ENCODE assay signal across 23 cellular contexts in the genomic region with DNA sequence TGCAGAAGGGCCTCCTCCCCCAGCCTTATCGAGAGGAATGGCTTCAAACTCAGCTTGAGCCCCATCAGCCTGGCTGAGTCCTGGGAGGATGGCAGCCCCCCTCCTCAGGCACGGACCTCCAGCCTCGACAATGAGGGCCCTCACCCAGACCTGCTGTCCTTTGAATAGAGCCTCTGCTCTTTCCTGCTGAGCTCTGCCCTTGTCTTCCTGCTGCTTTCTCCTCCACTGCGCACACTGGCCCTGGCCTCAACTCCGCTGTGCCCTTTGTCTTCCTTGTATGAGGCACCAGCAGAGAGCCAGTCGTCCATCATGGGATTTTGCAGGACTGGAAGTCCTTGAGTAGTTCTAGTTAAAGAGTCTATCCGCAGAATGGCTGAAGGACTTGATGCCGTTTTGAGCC. TPM values are rescaled to one million over a fixed set of nuclear protein-coding genes. Genes with fewer than 3 reads are reported as not detected.
DNase-seq lines count a peak whose midpoint lies in the region; ATAC-seq and TF ChIP-seq lines count a peak whose summit lies in the region.
"Had no signal": no experiment of that assay in that cellular context is flagged by ENCODE, and none has a peak within 500 bp of the region (broad histone marks: within the 10 kb centered on the region; RNA-seq: fewer than 3 reads in every experiment).

No MANE protein-coding gene starts in this region.

- H3K4me3 ChIP-seq in A673 (ENCODE audit: low read depth, low read length, poor library complexity, severe bottlenecking): no peak overlapping the region
- H3K4me3 ChIP-seq in mesendoderm (ENCODE audit: low read length): no peak overlapping the region
- no peak overlapping the region for H3K4me3 ChIP-seq in colonic mucosa
- no peak overlapping the region for H3K4me3 ChIP-seq in gastrocnemius medialis

- H3K9me3 ChIP-seq in A673 (ENCODE audit: low read depth, low read length, poor library complexity, severe bottlenecking) (no peaks in the 10 kb centered on the region), colonic mucosa (no peaks in the 10 kb centered on the region), gastrocnemius medialis (no peaks in the 10 kb centered on the region)

- no peak overlapping the region for H4K5ac ChIP-seq in mesendoderm (ENCODE audit: low read length)

- no peak overlapping the region for H2AK5ac ChIP-seq in mesendoderm (ENCODE audit: low read length)

- no TSS peak for BruUV-seq in A673 (replicated peaks; lab: Mats Ljungman, UMichigan)

- TF ChIP-seq POLR2A in gastrocnemius medialis (IDR thresholded peaks at IDR 0.05): no peak

- H3K36me3 ChIP-seq in A673 (ENCODE audit: insufficient read depth, low read length, poor library complexity, severe bottlenecking) (peaks cover 9% of the 10 kb centered on the region), mesendoderm (ENCODE audit: control insufficient read depth, insufficient read depth, low read length) (no peaks in the 10 kb centered on the region), colonic mucosa (no peaks in the 10 kb centered on the region), gastrocnemius medialis (no peaks in the 10 kb centered on the region)

- peaks cover 6% of the 10 kb centered on the region; the same call in 1 of the 2 replicates for H3K4me1 Mint-ChIP-seq in WTC11
- no peaks in the 10 kb centered on the region for H3K4me1 Mint-ChIP-seq in osteocyte (ENCODE audit: unreplicated experiment)
- H3K4me1 Mint-ChIP-seq: IgD-negative memory B cell had no signal

- no peak for ATAC-seq in WTC11
- no peak for ATAC-seq in gastrocnemius medialis

- H3K27me3 ChIP-seq in A673 (replicated peaks; ENCODE audit: insufficient read depth, low read depth, low read length, poor library complexity) (no peaks in the 10 kb centered on the region), mesendoderm (ENCODE audit: insufficient read depth, low read length, poor library complexity) (no peaks in the 10 kb centered on the region), colonic mucosa (no peaks in the 10 kb centered on the region), gastrocnemius medialis (no peaks in the 10 kb centered on the region)

- H3K4me2 ChIP-seq in mesendoderm (ENCODE audit: low read length): no peak overlapping the region

- in situ Hi-C loops in gastrocnemius medialis (cut with MboI; ENCODE audit: low sequenced_read_pairs in 4 of 4): no loop called here

- H2BK120ac ChIP-seq in mesendoderm (ENCODE audit: low read depth, low read length): no peak overlapping the region

- H3K4ac ChIP-seq in mesendoderm (ENCODE audit: low read depth, low read length): no peak overlapping the region

- no peak overlapping the region for H3K18ac ChIP-seq in mesendoderm (ENCODE audit: low read length)

- H3K4me1 ChIP-seq in A673 (ENCODE audit: insufficient read depth, low read length, poor library complexity, severe bottlenecking): peaks cover 24% of the 10 kb centered on the region
- H3K4me1 ChIP-seq in mesendoderm (ENCODE audit: control insufficient read depth, low read depth, low read length): no peaks in the 10 kb centered on the region
- H3K4me1 ChIP-seq in colonic mucosa: no peaks in the 10 kb centered on the region
- no peaks in the 10 kb centered on the region for H3K4me1 ChIP-seq in gastrocnemius medialis

- H3K27me3 Mint-ChIP-seq in WTC11 (ENCODE audit: low read depth): no peaks in the 10 kb centered on the region
- H3K27me3 Mint-ChIP-seq in osteocyte (ENCODE audit: unreplicated experiment): no peaks in the 10 kb centered on the region

- H3K4me3 Mint-ChIP-seq in WTC11: no peak overlapping the region
- no peak overlapping the region for H3K4me3 Mint-ChIP-seq in osteocyte (ENCODE audit: unreplicated experiment)
- H3K4me3 Mint-ChIP-seq: IgD-negative memory B cell had no signal

- no peaks in the 10 kb centered on the region for H3K79me2 ChIP-seq in mesendoderm (ENCODE audit: control insufficient read depth, insufficient read depth, low read length)

- DNase-seq in A673 (ENCODE audit: low spot score) (no peak), WTC11 (ENCODE audit: low spot score) (no peak), epidermal melanocyte (ENCODE audit: insufficient read length, low spot score) (peak; percentile 8), osteocyte (ENCODE audit: extremely low spot score, unreplicated experiment) (peak; percentile 54), mesendoderm (no peak), inferior parietal cortex (ENCODE audit: extremely low spot score) (no peak), colonic mucosa (no peak), gastrocnemius medialis (no peak)
- DNase-seq: ACHN, DMS153, DND-41, GOT3, HCEC 1CT, NCI-H1092, NCI-H1417 treated with DMSO at 0.1 percent for 48 hours, NCI-H1694 treated with DMSO at 0.1 percent for 48 hours, NCI-H2081, NCI-H446, NCI-H524 treated with DMSO at 0.1 percent for 48 hours, NCI-H774 had no signal

- WGBS in mesendoderm (ENCODE audit: extremely low coverage, insufficient coverage, low lambda C conversion rate): no CpG with 5 or more reads among the region's 8 CpGs

- no peak overlapping the region for H2BK5ac ChIP-seq in mesendoderm (ENCODE audit: low read length)

- H3K36me3 Mint-ChIP-seq in WTC11 (peaks cover 23% of the 10 kb centered on the region), osteocyte (ENCODE audit: unreplicated experiment) (no peaks in the 10 kb centered on the region)

- H3K9ac ChIP-seq in mesendoderm (ENCODE audit: low read length) (no peak overlapping the region), colonic mucosa (ENCODE audit: low read depth in 2 of 2, low read length in 2 of 2) (no peak overlapping the region)

- POLR2A ChIA-PET in A673 (lab: Charles Lee; ENCODE audit: low non-redundant PET) (no interaction called here), WTC11 (lab: Charles Lee) (no interaction called here)

- peak overlapping the region; percentile 66 for H3K27ac ChIP-seq in A673 (ENCODE audit: low read depth, low read length, poor library complexity, severe bottlenecking)
- H3K27ac ChIP-seq in mesendoderm (ENCODE audit: low read depth, low read length): no peak overlapping the region
- H3K27ac ChIP-seq in colonic mucosa: no peak overlapping the region
- no peak overlapping the region for H3K27ac ChIP-seq in gastrocnemius medialis
- H3K27ac ChIP-seq: HL-60 had no signal

- H3K27ac Mint-ChIP-seq in WTC11: peak overlapping the region; percentile 53; the same call in 1 of the 2 replicates
- no peak overlapping the region for H3K27ac Mint-ChIP-seq in osteocyte (ENCODE audit: unreplicated experiment)
- H3K27ac Mint-ChIP-seq: IgD-negative memory B cell had no signal

- no peak overlapping the region for H3K56ac ChIP-seq in mesendoderm (ENCODE audit: low read length)

- H3K23ac ChIP-seq in mesendoderm (ENCODE audit: low read length): no peak overlapping the region

- no peak overlapping the region for H2BK15ac ChIP-seq in mesendoderm (replicated peaks; ENCODE audit: low read depth)

- CTCF ChIA-PET in A673 (lab: Charles Lee) (no interaction called here), WTC11 (lab: Charles Lee) (interaction anchor here (1.1 to 1.3 kb wide), 2 partner anchors 16 to 26 kb away, joined by 4 read pairs; no protein-coding TSS in a partner anchor)

- no peaks in the 10 kb centered on the region for H3K79me1 ChIP-seq in mesendoderm (ENCODE audit: low read length)

- intact Hi-C loops in A673 (cut with micrococcal nuclease; ENCODE audit: unreplicated experiment) (no loop called here), colonic mucosa (cut with DNase I) (loop anchor here (10.0 kb wide), 1 partner anchor 99 kb away; no protein-coding TSS in a partner anchor), gastrocnemius medialis (cut with DNase I; ENCODE audit: low total_unique reads) (no loop called here)

- no peaks in the 10 kb centered on the region for H3K9me3 Mint-ChIP-seq in WTC11
- H3K9me3 Mint-ChIP-seq in osteocyte (ENCODE audit: unreplicated experiment): no peaks in the 10 kb centered on the region
- H3K9me3 Mint-ChIP-seq: IgD-negative memory B cell had no signal

- TF ChIP-seq CTCF in A673 (conservative IDR thresholded peaks at IDR 0.05; ENCODE audit: low read depth, low read length): no peak
- TF ChIP-seq CTCF in WTC11 (IDR thresholded peaks at IDR 0.05): no peak
- no peak for TF ChIP-seq CTCF in osteocyte (IDR thresholded peaks at IDR 0.05)
- TF ChIP-seq CTCF in colonic mucosa (IDR thresholded peaks at IDR 0.05): no peak
- no peak for TF ChIP-seq CTCF in gastrocnemius medialis (IDR thresholded peaks at IDR 0.05 in 4 of 5, conservative IDR thresholded peaks at IDR 0.05 in 1 of 5)

- H4K8ac ChIP-seq in mesendoderm (ENCODE audit: low read depth, low read length): no peak overlapping the region

TF ChIP-seq in WTC11, 78 proteins besides CTCF, POLR2A, EP300 and RAD21 (continues in another document):
- TF ChIP-seq ZNF671 (CRISPR knock-in tag; IDR thresholded peaks at IDR 0.05): no peak
- TF ChIP-seq ZNF138 (CRISPR knock-in tag; conservative IDR thresholded peaks at IDR 0.05): no peak
- TF ChIP-seq, protein P1, sequence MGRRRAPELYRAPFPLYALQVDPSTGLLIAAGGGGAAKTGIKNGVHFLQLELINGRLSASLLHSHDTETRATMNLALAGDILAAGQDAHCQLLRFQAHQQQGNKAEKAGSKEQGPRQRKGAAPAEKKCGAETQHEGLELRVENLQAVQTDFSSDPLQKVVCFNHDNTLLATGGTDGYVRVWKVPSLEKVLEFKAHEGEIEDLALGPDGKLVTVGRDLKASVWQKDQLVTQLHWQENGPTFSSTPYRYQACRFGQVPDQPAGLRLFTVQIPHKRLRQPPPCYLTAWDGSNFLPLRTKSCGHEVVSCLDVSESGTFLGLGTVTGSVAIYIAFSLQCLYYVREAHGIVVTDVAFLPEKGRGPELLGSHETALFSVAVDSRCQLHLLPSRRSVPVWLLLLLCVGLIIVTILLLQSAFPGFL (CRISPR knock-in tag; IDR thresholded peaks at IDR 0.05; ENCODE audit: borderline replicate concordance): no peak

RNA-seq across cellular contexts. Expression of gene C1orf226, which starts 2.0 kb away (rescaled TPM):
- total RNA-seq in A673 (2021): 27.9 and 34.3 TPM in 2 replicates
- total RNA-seq in WTC11 (2021): 15.7 to 21.4 TPM (median 18.8 TPM) in 3 replicates
- 2.7 and 3.2 TPM in 2 replicates for total RNA-seq in osteocyte
- 19.3 TPM for polyA plus RNA-seq in mesendoderm (2013, experiment 1 of 2)
- 18.5 TPM for polyA plus RNA-seq in mesendoderm (2013, experiment 2 of 2)
- total RNA-seq in colonic mucosa: 10 to 100 TPM; 26.9 to 54.0 TPM
- total RNA-seq in gastrocnemius medialis: under 1 TPM; 0.36 to 0.95 (median 0.60) TPM
- polyA plus RNA-seq: IgD-negative memory B cell had no signal

RNA-seq across cellular contexts. Expression of gene SPATA46, which starts 6.9 kb away (rescaled TPM):
- not detected in 2 replicates for total RNA-seq in A673 (2021)
- total RNA-seq in WTC11 (2021): not detected in 3 replicates
- not detected in 2 replicates for total RNA-seq in osteocyte
- not detected for polyA plus RNA-seq in mesendoderm (2013, experiment 1 of 2)
- polyA plus RNA-seq in mesendoderm (2013, experiment 2 of 2): not detected
- not detected for total RNA-seq in colonic mucosa
- total RNA-seq in gastrocnemius medialis: 1 to 10 TPM in 1 of 4 donors, not detected in 3; 1.7 TPM
- polyA plus RNA-seq: BJ, IgD-negative memory B cell had no signal

RNA-seq across cellular contexts. Expression of gene SH2D1B, which starts 28.4 kb away (rescaled TPM):
- total RNA-seq in A673 (2021): 0.11 and 0.34 TPM in 2 replicates
- total RNA-seq in WTC11 (2021): not detected in 3 replicates
- total RNA-seq in osteocyte: not detected in 2 replicates
- polyA plus RNA-seq in mesendoderm (2013, experiment 1 of 2): not detected
- not detected for polyA plus RNA-seq in mesendoderm (2013, experiment 2 of 2)
- under 1 TPM; 0.27 to 0.69 TPM for total RNA-seq in colonic mucosa
- 10 to 100 TPM in 1 of 4 donors, 1 to 10 TPM in 3; 2.1 to 34.2 (median 4.1) TPM for total RNA-seq in gastrocnemius medialis
- polyA plus RNA-seq: BJ had no signal

Comparison
In these comparisons a context has a peak if more than half of its experiments do, and no peak if none do; other contexts are left out.
1. DNase-seq: peak in epidermal melanocyte (single experiment) and osteocyte (single experiment); none in A673 (single experiment), WTC11 (single experiment), mesendoderm (single experiment), inferior parietal cortex (single experiment), colonic mucosa (single experiment) and gastrocnemius medialis (0 of 2).